ENCODE assay signal across 8 cellular contexts in the genomic region with DNA sequence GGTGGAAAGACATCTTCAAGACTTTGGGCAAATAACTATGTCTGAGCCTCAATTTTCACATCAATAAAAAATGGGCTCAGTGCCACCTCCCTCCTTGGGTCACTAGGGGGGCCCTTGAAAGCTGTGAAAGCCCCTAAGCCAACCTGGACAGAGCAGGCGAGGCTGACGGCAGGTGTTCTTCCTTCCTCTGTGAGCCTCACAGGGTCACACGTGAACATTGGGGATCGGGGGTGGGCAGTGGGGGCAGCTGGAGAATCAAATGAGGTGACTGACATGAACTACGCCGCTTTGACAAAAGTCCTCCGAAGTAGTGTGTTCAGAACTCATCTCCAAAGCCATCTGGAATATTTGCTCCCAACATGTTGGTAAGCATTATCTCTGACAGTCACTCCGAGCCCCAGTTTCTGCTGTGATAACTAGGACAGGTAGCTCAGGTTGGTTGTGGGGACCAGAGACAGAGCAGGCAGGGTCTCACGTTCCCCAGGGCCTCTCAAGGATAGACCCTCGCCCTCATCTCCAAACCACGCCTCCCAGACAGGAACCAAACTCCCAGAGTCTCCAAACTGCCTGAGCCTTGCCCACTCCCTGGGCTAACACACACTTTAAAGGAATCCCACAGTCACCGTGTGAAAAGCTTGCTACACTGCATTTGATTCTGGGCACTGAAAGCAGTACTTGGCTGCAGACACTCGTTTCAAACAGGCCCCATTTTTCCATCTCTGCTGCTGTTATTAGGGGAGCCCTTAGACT. TPM values are rescaled to one million over a fixed set of nuclear protein-coding genes. Genes with fewer than 3 reads are reported as not detected.
DNase-seq lines count a peak whose midpoint lies in the region; ATAC-seq and TF ChIP-seq lines count a peak whose summit lies in the region.

No MANE protein-coding gene starts in this region.

- peak overlapping the region; percentile 43 for H3K4me3 ChIP-seq in WERI-Rb-1 (ENCODE audit: low read depth, low read length)
- peak overlapping the region; percentile 24; the same call in 1 of the 2 replicates for H3K4me3 ChIP-seq in iPS DF 6.9 (ENCODE audit: low read length)

- peaks cover 7% of the 10 kb centered on the region for H3K27me3 Mint-ChIP-seq in activated CD4-positive, alpha-beta T cell treated with anti-CD3 and anti-CD28 coated beads for 36 hours

- H3K36me3 Mint-ChIP-seq in activated CD4-positive, alpha-beta T cell treated with anti-CD3 and anti-CD28 coated beads for 36 hours (ENCODE audit: low read depth) = no peaks in the 10 kb centered on the region

- CTCF ChIA-PET in activated CD4-positive, alpha-beta T cell treated with anti-CD3 and anti-CD28 coated beads for 36 hours (lab: Charles Lee) = interaction anchor here (0.7 to 1.2 kb wide), 4 partner anchors 18 to 63 kb away, joined by 3 to 6 read pairs (median 3); no protein-coding TSS in a partner anchor

- H3K4me3 Mint-ChIP-seq in activated CD4-positive, alpha-beta T cell treated with anti-CD3 and anti-CD28 coated beads for 36 hours = peak overlapping the region; percentile 70

- H3K27ac ChIP-seq in WERI-Rb-1 (no peak overlapping the region), iPS DF 6.9 (ENCODE audit: low read length) (no peak overlapping the region), substantia nigra (ENCODE audit: low read depth, low read length, poor library complexity, severe bottlenecking) (peak overlapping the region; percentile 69)

- H3K9me3 ChIP-seq in WERI-Rb-1 (ENCODE audit: severe bottlenecking) = no peaks in the 10 kb centered on the region
- H3K9me3 ChIP-seq in iPS DF 6.9 (ENCODE audit: control insufficient read depth, insufficient read depth, low read length) = no peaks in the 10 kb centered on the region

- H3K36me3 ChIP-seq in WERI-Rb-1 (no peaks in the 10 kb centered on the region), iPS DF 6.9 (ENCODE audit: control insufficient read depth, insufficient read depth, low read length) (no peaks in the 10 kb centered on the region)

- H3K27ac Mint-ChIP-seq in activated CD4-positive, alpha-beta T cell treated with anti-CD3 and anti-CD28 coated beads for 36 hours = no peak overlapping the region

- H3K4me1 Mint-ChIP-seq in activated CD4-positive, alpha-beta T cell treated with anti-CD3 and anti-CD28 coated beads for 36 hours = peaks cover 16% of the 10 kb centered on the region

- ATAC-seq in activated CD4-positive, alpha-beta T cell treated with anti-CD3 and anti-CD28 coated beads for 36 hours = peak; percentile 3

- intact Hi-C loops in activated CD4-positive, alpha-beta T cell treated with anti-CD3 and anti-CD28 coated beads for 36 hours (cut with DNase I, micrococcal nuclease) = loop anchor here (1.0 to 5.0 kb wide), 9 partner anchors 40 to 1977 kb away; partner anchors contain the start of genes JAKMIP1 (in 1 of the 2), KIAA0232 (in 1 of the 2), LYAR (in 1 of the 2) and MAN2B2 (in 1 of the 2)

- DNase-seq in activated CD4-positive, alpha-beta T cell treated with anti-CD3 and anti-CD28 coated beads for 36 hours = no peak
- no peak for DNase-seq in activated CD4-positive, alpha-beta T cell treated with anti-CD3 and anti-CD28 coated beads for 48 hours
- DNase-seq in WERI-Rb-1 (no peak), iPS DF 6.9 (ENCODE audit: low read depth, low spot score) (no peak), substantia nigra (lab: John Stamatoyannopoulos, UW) (no peak)
- DNase-seq in NK-92 treated with Interleukin-12 subunit alpha and Interleukin-12 subunit beta, amount 100 ng/mL, for 24 hours (lab: John Stamatoyannopoulos, UW) = no peak
- no peak for DNase-seq in activated CD8-positive, alpha-beta memory T cell treated with anti-CD3 and anti-CD28 coated beads, Interleukin-2, amount 50 U/mL, for 48 hours
- DNase-seq in stimulated activated CD4-positive, alpha-beta T cell treated with anti-CD3 and anti-CD28 coated beads, Interleukin-4, amount 100 ng/mL, for 1 hour = no peak

- POLR2A ChIA-PET in activated CD4-positive, alpha-beta T cell treated with anti-CD3 and anti-CD28 coated beads for 36 hours (lab: Charles Lee) = no interaction called here

- TF ChIP-seq CTCF in WERI-Rb-1 (IDR thresholded peaks at IDR 0.05; ENCODE audit: low read depth, low read length) = no peak

- WGBS in iPS DF 6.9 (ENCODE audit: insufficient coverage, insufficient read length) = no CpG with 5 or more reads among the region's 13 CpGs

- H3K27me3 ChIP-seq in WERI-Rb-1 (ENCODE audit: insufficient read depth, low read depth, severe bottlenecking) (no peaks in the 10 kb centered on the region), iPS DF 6.9 (ENCODE audit: control insufficient read depth, insufficient read depth, low read length) (no peaks in the 10 kb centered on the region)

- H3K4me1 ChIP-seq in iPS DF 6.9 (ENCODE audit: control insufficient read depth, insufficient read depth, low read length) = peaks cover 6% of the 10 kb centered on the region

- no peaks in the 10 kb centered on the region for H3K9me3 Mint-ChIP-seq in activated CD4-positive, alpha-beta T cell treated with anti-CD3 and anti-CD28 coated beads for 36 hours (ENCODE audit: low read depth)

RNA-seq across cellular contexts. Expression of gene WFS1, which starts 0.8 kb away (rescaled TPM):
- 1 to 10 TPM; 3.4 to 4.8 TPM for total RNA-seq in activated CD4-positive, alpha-beta T cell treated with anti-CD3 and anti-CD28 coated beads for 36 hours
